In genomic region chr9:129640871-129641750, GRCh38 we compare ENCODE assay signal across 8 cellular contexts. TPM values are rescaled to one million over a fixed set of nuclear protein-coding genes. Genes with fewer than 3 reads are reported as not detected.
DNase-seq lines count a peak whose midpoint lies in the region; ATAC-seq, FAIRE-seq and TF ChIP-seq lines count a peak whose summit lies in the region.

No MANE protein-coding gene starts in this region.

- no peak overlapping the region for H2BK120ac ChIP-seq in H1 (replicated peaks; ENCODE audit: low read depth, low read length)

- H3K4me2 ChIP-seq in H1 (ENCODE audit: insufficient read depth in 1 of 2, low read depth in 2 of 2, low read length in 2 of 2) (peak overlapping the region; percentile 87 to 94), osteoblast (ENCODE audit: insufficient read depth, low read length) (peak overlapping the region; percentile 94)

- H2BK12ac ChIP-seq in H1 (ENCODE audit: low read depth, low read length): no peak overlapping the region

- H4K8ac ChIP-seq in H1 (ENCODE audit: extremely low read depth, insufficient read depth, low read length): no peak overlapping the region; the same call in none of the 2 replicates

- H3K4me1 ChIP-seq in H1 (replicated peaks in 1 of 4; ENCODE audit: control insufficient read depth in 3 of 4, insufficient read depth in 4 of 4, low read length in 3 of 4): peaks cover 0 to 10% (median 6%) of the 10 kb centered on the region in 4 experiments; a peak in 4 of 7 replicates
- H3K4me1 ChIP-seq in osteoblast (ENCODE audit: insufficient read depth, low read length): peaks cover 19% of the 10 kb centered on the region

- H3K4me3 ChIP-seq in H1 (ENCODE audit: extremely low read depth in 1 of 4, insufficient read depth in 2 of 4, low read depth in 3 of 4, low read length in 4 of 4) (peak overlapping the region; percentile 66 to 98 (median 84)), osteoblast (ENCODE audit: insufficient read depth, low read length) (peak overlapping the region; percentile 98)

- H3K36me3 ChIP-seq in H1 (ENCODE audit: control insufficient read depth in 2 of 4, insufficient read depth in 4 of 4, low read length in 3 of 4): peaks cover 0 to 24% (median 9%) of the 10 kb centered on the region in 4 experiments; a peak in 5 of 8 replicates
- peaks cover 32% of the 10 kb centered on the region for H3K36me3 ChIP-seq in osteoblast (ENCODE audit: insufficient read depth, low read length)

- no peak overlapping the region for H4K5ac ChIP-seq in H1 (ENCODE audit: insufficient read length, low read depth, low read length)

- H3K79me1 ChIP-seq in H1 (ENCODE audit: low read depth, low read length): peaks cover 4% of the 10 kb centered on the region

- no peak overlapping the region for H4K91ac ChIP-seq in H1 (replicated peaks; ENCODE audit: insufficient read length, low read length)

- H3K18ac ChIP-seq in H1 (ENCODE audit: extremely low read depth, low read length): no peak overlapping the region

- H3K14ac ChIP-seq in H1 (ENCODE audit: insufficient read length): no peak overlapping the region

- no peak for FAIRE-seq in H1 (lab: Jason Lieb, UNC)

- intact Hi-C loops in sciatic nerve (cut with DNase I): loop anchor here (5.0 kb wide), 1 partner anchor 141 kb away; no protein-coding TSS in a partner anchor

- H4K20me1 ChIP-seq in H1 (replicated peaks in 1 of 2; ENCODE audit: control insufficient read depth in 1 of 2, insufficient read depth in 2 of 2, low read length in 2 of 2): peaks cover 6 to 14% of the 10 kb centered on the region in 2 experiments
- H4K20me1 ChIP-seq in osteoblast (ENCODE audit: insufficient read depth, low read length): peaks cover 38% of the 10 kb centered on the region

- no peak overlapping the region for H2AK5ac ChIP-seq in H1 (ENCODE audit: low read depth, low read length)

- no peak overlapping the region for H2BK20ac ChIP-seq in H1 (ENCODE audit: low read length)

- TF ChIP-seq POLR2A in H1 (IDR thresholded peaks at IDR 0.05; ENCODE audit: control extremely low read depth in 1 of 2, low read depth in 2 of 2, low read length in 2 of 2): no peak

- H3K23me2 ChIP-seq in H1 (ENCODE audit: low read depth, low read length): peaks cover 8% of the 10 kb centered on the region; the same call in 1 of the 2 replicates

- H3K9ac ChIP-seq in H1 (replicated peaks in 1 of 4; ENCODE audit: extremely low read depth in 1 of 4, low read depth in 3 of 4, low read length in 3 of 4): peak overlapping the region; percentile 42 to 82 (median 70)

- no peak for TF ChIP-seq EP300 in H1 (IDR thresholded peaks at IDR 0.05; ENCODE audit: borderline replicate concordance in 1 of 2, low read depth in 2 of 2, low read length in 2 of 2)

- H3K4ac ChIP-seq in H1 (replicated peaks; ENCODE audit: insufficient read length, low read depth, low read length): no peak overlapping the region

- ATAC-seq in GM19463 (IDR thresholded peaks at IDR 0.05; ENCODE audit: unreplicated experiment) (peak; percentile 6), left lobe of liver (no peak), sciatic nerve (no peak)

- TF ChIP-seq RAD21 in H1 (IDR thresholded peaks at IDR 0.05 in 1 of 2, conservative IDR thresholded peaks at IDR 0.05 in 1 of 2; ENCODE audit: low read depth in 2 of 2, low read length in 2 of 2): no peak

- H3K27me3 ChIP-seq in H1 (replicated peaks in 1 of 4; ENCODE audit: control insufficient read depth in 3 of 4, extremely low read depth in 1 of 4, insufficient read depth in 3 of 4, low read length in 3 of 4) (no peaks in the 10 kb centered on the region), osteoblast (ENCODE audit: insufficient read depth, low read length) (no peaks in the 10 kb centered on the region)

- CTCF ChIA-PET in H1 (lab: Charles Lee; ENCODE audit: partially characterized antibody): interaction anchor here (0.9 to 6.5 kb wide), 10 partner anchors 10 to 528 kb away, joined by 3 to 56 read pairs (median 4); partner anchors contain the start of gene NTMT1

- no peak overlapping the region for H2BK15ac ChIP-seq in H1 (ENCODE audit: low read length)

- H3K23ac ChIP-seq in H1 (ENCODE audit: insufficient read length): no peak overlapping the region

- TF ChIP-seq CTCF in H1 (IDR thresholded peaks at IDR 0.05; ENCODE audit: control extremely low read depth in 1 of 3, insufficient read depth in 1 of 3, low read depth in 1 of 3, low read length in 3 of 3) (no peak), osteoblast (IDR thresholded peaks at IDR 0.05; ENCODE audit: extremely low read depth, low read depth, low read length) (no peak)

- POLR2A ChIA-PET in H1 (lab: Charles Lee; ENCODE audit: partially characterized antibody): interaction anchor here (1.3 to 8.2 kb wide), 2 partner anchors 14 to 84 kb away, joined by 3 to 95 read pairs; partner anchors contain the start of gene NTMT1

- H3K9me3 ChIP-seq in H1 (ENCODE audit: insufficient read depth in 2 of 2, low read depth in 1 of 2, low read length in 1 of 2) (no peaks in the 10 kb centered on the region), osteoblast (ENCODE audit: low read depth, low read length) (no peaks in the 10 kb centered on the region)

- peak overlapping the region; percentile 55; the same call in 1 of the 2 replicates for H2AFZ ChIP-seq in H1 (ENCODE audit: low read length)
- peak overlapping the region; percentile 56 for H2AFZ ChIP-seq in osteoblast (ENCODE audit: low read length)

- peaks cover 0 to 13% of the 10 kb centered on the region in 2 experiments; a peak in 2 of 4 replicates for H3K79me2 ChIP-seq in H1 (ENCODE audit: control insufficient read depth in 1 of 2, insufficient read depth in 2 of 2, low read length in 2 of 2)
- peaks cover 54% of the 10 kb centered on the region for H3K79me2 ChIP-seq in osteoblast (ENCODE audit: insufficient read depth, low read length)

- H3K56ac ChIP-seq in H1 (replicated peaks; ENCODE audit: insufficient read length, low read depth, low read length): no peak overlapping the region

- 0 out of 2 replicates have a peak overlapping the region, but pooled peaks have one; percentile 20 for H2BK5ac ChIP-seq in H1 (ENCODE audit: low read depth, low read length)

- DNase-seq in NCI-H69 (lab: John Stamatoyannopoulos, UW) (peak; percentile 46), H1 (ENCODE audit: low read depth in 1 of 2, low spot score in 2 of 2) (no peak), osteoblast (ENCODE audit: insufficient read length, low spot score, missing footprints) (no peak), left lobe of liver (ENCODE audit: low spot score) (no peak), C1 segment of cervical spinal cord (lab: John Stamatoyannopoulos, UW) (no peak), sciatic nerve (ENCODE audit: low spot score) (no peak), HK-2 (ENCODE audit: unreplicated experiment) (no peak)

- WGBS in H1 (ENCODE audit: extremely low coverage in 1 of 2, insufficient coverage in 1 of 2, insufficient read length in 1 of 2, insufficient replicate concordance in 2 of 2, low coverage in 1 of 2, low lambda C conversion rate in 2 of 2, missing lambda C conversion rate in 1 of 2), 2 experiments: 32% methylated on average over 41 of the region's 44 CpGs; no CpG with 5 or more reads in 1 of the 2 experiments

- no peak overlapping the region for H3K27ac ChIP-seq in H1 (ENCODE audit: low read depth, low read length)
- H3K27ac ChIP-seq in osteoblast (ENCODE audit: low read depth, low read length): peak overlapping the region; percentile 77

RNA-seq across cellular contexts. Expression of gene ASB6, which starts 0.8 kb away (rescaled TPM):
- total RNA-seq in H1 (2021; fragmentation: NEBNext Ultra II Directional; extraction: Animal tissue kit (Norgen Biotek cat#: 25700)): 17.3 TPM in 2 replicates
- 14.0 and 19.7 TPM in 2 replicates for polyA plus RNA-seq in H1 (2011; rRNA removed)
- 16.1 TPM for polyA plus RNA-seq in H1 (2011; cell fraction: cytosol; rRNA removed)
- 28.1 TPM for polyA plus RNA-seq in H1 (2011; cell fraction: nucleus; rRNA removed)
- 9.6 to 16.5 TPM (median 14.9 TPM) in 4 replicates for polyA plus RNA-seq in H1 (2012, experiment 1 of 2)
- polyA plus RNA-seq in H1 (2012, experiment 2 of 2): 14.4 TPM
- polyA plus RNA-seq in H1 (2013, experiment 1 of 2): 12.1 TPM
- 12.0 TPM for polyA plus RNA-seq in H1 (2013, experiment 2 of 2)
- 8.4 and 11.0 TPM in 2 replicates for polyA minus RNA-seq in H1 (2011; rRNA and poly(A)+ RNA removed)
- 7.3 TPM for polyA minus RNA-seq in H1 (2011; cell fraction: cytosol; rRNA and poly(A)+ RNA removed)
- polyA minus RNA-seq in H1 (2011; cell fraction: nucleus; rRNA and poly(A)+ RNA removed): 9.7 TPM
- total RNA-seq in osteoblast: 21.0 and 23.9 TPM in 2 replicates
- 6.6 TPM for total RNA-seq in left lobe of liver
- 18.6 TPM for total RNA-seq in sciatic nerve

RNA-seq across cellular contexts. Expression of gene NTMT1, which starts 15.1 kb away (rescaled TPM):
- 66.1 and 70.2 TPM in 2 replicates for total RNA-seq in H1 (2021; fragmentation: NEBNext Ultra II Directional; extraction: Animal tissue kit (Norgen Biotek cat#: 25700))
- 66.8 and 72.0 TPM in 2 replicates for polyA plus RNA-seq in H1 (2011; rRNA removed)
- polyA plus RNA-seq in H1 (2011; cell fraction: cytosol; rRNA removed): 74.2 TPM
- polyA plus RNA-seq in H1 (2011; cell fraction: nucleus; rRNA removed): 49.9 TPM
- polyA plus RNA-seq in H1 (2012, experiment 1 of 2): 50.4 to 65.9 TPM (median 63.1 TPM) in 4 replicates
- polyA plus RNA-seq in H1 (2012, experiment 2 of 2): 54.6 TPM
- 37.6 TPM for polyA plus RNA-seq in H1 (2013, experiment 1 of 2)
- polyA plus RNA-seq in H1 (2013, experiment 2 of 2): 37.1 TPM
- polyA minus RNA-seq in H1 (2011; rRNA and poly(A)+ RNA removed): 27.6 and 39.4 TPM in 2 replicates
- 13.7 TPM for polyA minus RNA-seq in H1 (2011; cell fraction: cytosol; rRNA and poly(A)+ RNA removed)
- polyA minus RNA-seq in H1 (2011; cell fraction: nucleus; rRNA and poly(A)+ RNA removed): 22.0 TPM
- total RNA-seq in osteoblast (26.4 and 28.6 TPM in 2 replicates), left lobe of liver (19.9 TPM), sciatic nerve (28.0 TPM)

RNA-seq across cellular contexts. Expression of gene C9orf50, which starts 20.2 kb away (rescaled TPM):
- not detected in 2 replicates for total RNA-seq in H1 (2021; fragmentation: NEBNext Ultra II Directional; extraction: Animal tissue kit (Norgen Biotek cat#: 25700))
- not detected in 2 replicates for polyA plus RNA-seq in H1 (2011; rRNA removed)
- not detected for polyA plus RNA-seq in H1 (2011; cell fraction: cytosol; rRNA removed)
- polyA plus RNA-seq in H1 (2011; cell fraction: nucleus; rRNA removed): 0.17 TPM
- polyA plus RNA-seq in H1 (2012, experiment 1 of 2): not detected in 4 replicates
- polyA plus RNA-seq in H1 (2012, experiment 2 of 2): not detected
- polyA plus RNA-seq in H1 (2013, experiment 1 of 2): not detected
- polyA plus RNA-seq in H1 (2013, experiment 2 of 2): not detected
- polyA minus RNA-seq in H1 (2011; rRNA and poly(A)+ RNA removed): not detected in 2 replicates
- polyA minus RNA-seq in H1 (2011; cell fraction: cytosol; rRNA and poly(A)+ RNA removed): not detected
- polyA minus RNA-seq in H1 (2011; cell fraction: nucleus; rRNA and poly(A)+ RNA removed): 0.40 TPM
- total RNA-seq in osteoblast (under 0.01 and 0.36 TPM in 2 replicates), left lobe of liver (not detected), sciatic nerve (2.2 TPM)

RNA-seq across cellular contexts. Expression of gene PRRX2, which starts 24.3 kb away (rescaled TPM):
- 5.8 and 7.1 TPM in 2 replicates for total RNA-seq in H1 (2021; fragmentation: NEBNext Ultra II Directional; extraction: Animal tissue kit (Norgen Biotek cat#: 25700))
- polyA plus RNA-seq in H1 (2011; rRNA removed): 9.2 and 10.9 TPM in 2 replicates
- 6.7 TPM for polyA plus RNA-seq in H1 (2011; cell fraction: cytosol; rRNA removed)
- 5.3 TPM for polyA plus RNA-seq in H1 (2011; cell fraction: nucleus; rRNA removed)
- polyA plus RNA-seq in H1 (2012, experiment 1 of 2): 1.6 to 5.6 TPM (median 4.0 TPM) in 4 replicates
- polyA plus RNA-seq in H1 (2012, experiment 2 of 2): 5.6 TPM
- polyA plus RNA-seq in H1 (2013, experiment 1 of 2): 7.2 TPM
- polyA plus RNA-seq in H1 (2013, experiment 2 of 2): 7.7 TPM
- polyA minus RNA-seq in H1 (2011; rRNA and poly(A)+ RNA removed): 0.46 and 0.57 TPM in 2 replicates
- polyA minus RNA-seq in H1 (2011; cell fraction: cytosol; rRNA and poly(A)+ RNA removed): 2.1 TPM
- polyA minus RNA-seq in H1 (2011; cell fraction: nucleus; rRNA and poly(A)+ RNA removed): 1.3 TPM
- total RNA-seq in osteoblast (27.5 and 34.8 TPM in 2 replicates), left lobe of liver (not detected), sciatic nerve (13.2 TPM)
